ENCODE assay signal across 1 cellular context in the genomic region with DNA sequence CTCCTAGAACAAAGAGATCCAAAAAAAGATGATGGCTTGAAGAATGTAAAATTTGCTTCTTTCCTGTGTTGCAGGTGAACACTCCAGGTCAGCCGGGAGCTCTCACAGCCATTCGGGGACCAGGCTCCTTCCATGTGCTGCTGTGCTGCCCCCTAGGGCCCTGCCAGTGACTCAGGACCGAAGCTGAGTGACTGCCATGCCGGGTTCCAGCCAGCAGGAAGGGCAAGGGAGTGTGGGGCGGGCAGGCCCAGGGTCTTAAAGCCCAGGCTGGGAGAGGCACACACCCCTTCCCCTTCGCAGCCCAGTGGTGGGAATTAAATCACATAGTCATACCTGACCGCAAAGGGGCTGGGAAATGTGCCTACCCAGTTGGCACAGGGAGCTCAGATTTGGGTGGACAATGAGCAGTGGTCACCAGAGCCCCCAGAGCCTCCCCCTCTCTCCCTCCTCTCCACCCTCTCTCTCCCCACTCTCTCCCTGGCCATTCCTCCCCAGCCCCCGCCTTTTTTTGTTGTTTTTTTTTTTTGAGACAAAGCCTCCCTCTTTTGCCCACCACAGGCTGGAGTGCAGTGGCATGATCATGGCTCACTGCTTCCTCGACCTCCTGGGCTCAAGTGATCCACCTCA.
TF ChIP-seq lines count a peak whose summit lies in the region.

No MANE protein-coding gene starts in this region.

TF ChIP-seq in HepG2, 621 proteins besides CTCF, POLR2A, EP300 and RAD21 (continued from another document and continues in another):
- TF ChIP-seq, protein P1, sequence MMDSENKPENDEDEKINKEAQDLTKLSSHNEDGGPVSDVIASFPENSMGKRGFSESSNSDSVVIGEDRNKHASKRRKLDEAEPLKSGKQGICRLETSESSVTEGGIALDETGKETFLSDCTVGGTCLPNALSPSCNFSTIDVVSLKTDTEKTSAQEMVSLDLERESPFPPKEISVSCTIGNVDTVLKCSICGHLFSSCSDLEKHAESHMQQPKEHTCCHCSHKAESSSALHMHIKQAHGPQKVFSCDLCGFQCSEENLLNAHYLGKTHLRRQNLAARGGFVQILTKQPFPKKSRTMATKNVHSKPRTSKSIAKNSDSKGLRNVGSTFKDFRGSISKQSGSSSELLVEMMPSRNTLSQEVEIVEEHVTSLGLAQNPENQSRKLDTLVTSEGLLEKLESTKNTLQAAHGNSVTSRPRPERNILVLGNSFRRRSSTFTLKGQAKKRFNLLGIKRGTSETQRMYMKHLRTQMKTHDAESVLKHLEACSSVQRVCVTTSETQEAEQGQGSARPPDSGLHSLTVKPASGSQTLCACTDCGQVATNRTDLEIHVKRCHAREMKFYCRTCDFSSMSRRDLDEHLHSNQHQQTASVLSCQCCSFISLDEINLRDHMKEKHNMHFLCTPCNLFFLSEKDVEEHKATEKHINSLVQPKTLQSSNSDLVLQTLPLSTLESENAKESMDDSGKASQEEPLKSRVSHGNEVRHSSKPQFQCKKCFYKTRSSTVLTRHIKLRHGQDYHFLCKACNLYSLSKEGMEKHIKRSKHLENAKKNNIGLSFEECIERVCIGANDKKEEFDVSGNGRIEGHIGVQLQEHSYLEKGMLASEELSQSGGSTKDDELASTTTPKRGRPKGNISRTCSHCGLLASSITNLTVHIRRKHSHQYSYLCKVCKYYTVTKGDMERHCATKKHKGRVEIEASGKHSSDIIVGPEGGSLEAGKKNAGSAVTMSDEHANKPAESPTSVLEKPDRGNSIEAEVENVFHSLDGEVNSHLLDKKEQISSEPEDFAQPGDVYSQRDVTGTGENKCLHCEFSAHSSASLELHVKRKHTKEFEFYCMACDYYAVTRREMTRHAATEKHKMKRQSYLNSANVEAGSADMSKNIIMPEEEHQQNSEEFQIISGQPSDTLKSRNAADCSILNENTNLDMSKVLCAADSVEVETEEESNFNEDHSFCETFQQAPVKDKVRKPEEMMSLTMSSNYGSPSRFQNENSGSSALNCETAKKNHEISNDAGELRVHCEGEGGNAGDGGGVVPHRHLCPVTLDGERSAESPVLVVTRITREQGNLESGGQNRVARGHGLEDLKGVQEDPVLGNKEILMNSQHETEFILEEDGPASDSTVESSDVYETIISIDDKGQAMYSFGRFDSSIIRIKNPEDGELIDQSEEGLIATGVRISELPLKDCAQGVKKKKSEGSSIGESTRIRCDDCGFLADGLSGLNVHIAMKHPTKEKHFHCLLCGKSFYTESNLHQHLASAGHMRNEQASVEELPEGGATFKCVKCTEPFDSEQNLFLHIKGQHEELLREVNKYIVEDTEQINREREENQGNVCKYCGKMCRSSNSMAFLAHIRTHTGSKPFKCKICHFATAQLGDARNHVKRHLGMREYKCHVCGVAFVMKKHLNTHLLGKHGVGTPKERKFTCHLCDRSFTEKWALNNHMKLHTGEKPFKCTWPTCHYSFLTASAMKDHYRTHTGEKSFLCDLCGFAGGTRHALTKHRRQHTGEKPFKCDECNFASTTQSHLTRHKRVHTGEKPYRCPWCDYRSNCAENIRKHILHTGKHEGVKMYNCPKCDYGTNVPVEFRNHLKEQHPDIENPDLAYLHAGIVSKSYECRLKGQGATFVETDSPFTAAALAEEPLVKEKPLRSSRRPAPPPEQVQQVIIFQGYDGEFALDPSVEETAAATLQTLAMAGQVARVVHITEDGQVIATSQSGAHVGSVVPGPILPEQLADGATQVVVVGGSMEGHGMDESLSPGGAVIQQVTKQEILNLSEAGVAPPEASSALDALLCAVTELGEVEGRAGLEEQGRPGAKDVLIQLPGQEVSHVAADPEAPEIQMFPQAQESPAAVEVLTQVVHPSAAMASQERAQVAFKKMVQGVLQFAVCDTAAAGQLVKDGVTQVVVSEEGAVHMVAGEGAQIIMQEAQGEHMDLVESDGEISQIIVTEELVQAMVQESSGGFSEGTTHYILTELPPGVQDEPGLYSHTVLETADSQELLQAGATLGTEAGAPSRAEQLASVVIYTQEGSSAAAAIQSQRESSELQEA (CRISPR knock-in tag; IDR thresholded peaks at IDR 0.05; ENCODE audit: not compliant biosample characterization), result no peak
- TF ChIP-seq ZNF121 (CRISPR knock-in tag; IDR thresholded peaks at IDR 0.05) (0 out of 2 replicates have a peak, but pooled peaks have one; percentile 56), ZBTB21 (CRISPR knock-in tag; IDR thresholded peaks at IDR 0.05) (no peak), ZNF652 (CRISPR knock-in tag; IDR thresholded peaks at IDR 0.05; ENCODE audit: borderline replicate concordance, low read depth) (peak; percentile 43; the same call in 1 of the 2 replicates), ATRX (CRISPR knock-in tag; IDR thresholded peaks at IDR 0.05; ENCODE audit: borderline replicate concordance) (no peak), SMARCE1 (IDR thresholded peaks at IDR 0.05; ENCODE audit: borderline replicate concordance) (no peak), ZNF644 (CRISPR knock-in tag; IDR thresholded peaks at IDR 0.05; ENCODE audit: low read depth) (0 out of 2 replicates have a peak, but pooled peaks have one; percentile 38), ZNF136 (CRISPR knock-in tag; IDR thresholded peaks at IDR 0.05; ENCODE audit: low read depth) (peak; percentile 73; the same call in 1 of the 2 replicates), HNRNPL (IDR thresholded peaks at IDR 0.05; ENCODE audit: low read depth, low read length) (peak; percentile 94), CBX2 (IDR thresholded peaks at IDR 0.05; ENCODE audit: low read depth, low read length) (no peak), CBX2 (CRISPR knock-in tag; IDR thresholded peaks at IDR 0.05; ENCODE audit: low read depth) (no peak), SIX4 (CRISPR knock-in tag; IDR thresholded peaks at IDR 0.05) (no peak), MXD4 (CRISPR knock-in tag; IDR thresholded peaks at IDR 0.05) (peak; percentile 58; the same call in 1 of the 2 replicates), TCF7 (IDR thresholded peaks at IDR 0.05; ENCODE audit: low read depth) (no peak), RORA (CRISPR knock-in tag; IDR thresholded peaks at IDR 0.05) (no peak), ZNF234 (CRISPR knock-in tag; conservative IDR thresholded peaks at IDR 0.05) (no peak), MAFK (conservative IDR thresholded peaks at IDR 0.05 in 1 of 2, IDR thresholded peaks at IDR 0.05 in 1 of 2; ENCODE audit: low read length in 2 of 2) (no peak)
- TF ChIP-seq, protein P2, sequence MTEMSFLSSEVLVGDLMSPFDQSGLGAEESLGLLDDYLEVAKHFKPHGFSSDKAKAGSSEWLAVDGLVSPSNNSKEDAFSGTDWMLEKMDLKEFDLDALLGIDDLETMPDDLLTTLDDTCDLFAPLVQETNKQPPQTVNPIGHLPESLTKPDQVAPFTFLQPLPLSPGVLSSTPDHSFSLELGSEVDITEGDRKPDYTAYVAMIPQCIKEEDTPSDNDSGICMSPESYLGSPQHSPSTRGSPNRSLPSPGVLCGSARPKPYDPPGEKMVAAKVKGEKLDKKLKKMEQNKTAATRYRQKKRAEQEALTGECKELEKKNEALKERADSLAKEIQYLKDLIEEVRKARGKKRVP (CRISPR knock-in tag; IDR thresholded peaks at IDR 0.05), result no peak
- TF ChIP-seq, protein P3, sequence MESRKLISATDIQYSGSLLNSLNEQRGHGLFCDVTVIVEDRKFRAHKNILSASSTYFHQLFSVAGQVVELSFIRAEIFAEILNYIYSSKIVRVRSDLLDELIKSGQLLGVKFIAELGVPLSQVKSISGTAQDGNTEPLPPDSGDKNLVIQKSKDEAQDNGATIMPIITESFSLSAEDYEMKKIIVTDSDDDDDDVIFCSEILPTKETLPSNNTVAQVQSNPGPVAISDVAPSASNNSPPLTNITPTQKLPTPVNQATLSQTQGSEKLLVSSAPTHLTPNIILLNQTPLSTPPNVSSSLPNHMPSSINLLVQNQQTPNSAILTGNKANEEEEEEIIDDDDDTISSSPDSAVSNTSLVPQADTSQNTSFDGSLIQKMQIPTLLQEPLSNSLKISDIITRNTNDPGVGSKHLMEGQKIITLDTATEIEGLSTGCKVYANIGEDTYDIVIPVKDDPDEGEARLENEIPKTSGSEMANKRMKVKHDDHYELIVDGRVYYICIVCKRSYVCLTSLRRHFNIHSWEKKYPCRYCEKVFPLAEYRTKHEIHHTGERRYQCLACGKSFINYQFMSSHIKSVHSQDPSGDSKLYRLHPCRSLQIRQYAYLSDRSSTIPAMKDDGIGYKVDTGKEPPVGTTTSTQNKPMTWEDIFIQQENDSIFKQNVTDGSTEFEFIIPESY (CRISPR knock-in tag; IDR thresholded peaks at IDR 0.05), result peak; percentile 90
- TF ChIP-seq, protein P4, sequence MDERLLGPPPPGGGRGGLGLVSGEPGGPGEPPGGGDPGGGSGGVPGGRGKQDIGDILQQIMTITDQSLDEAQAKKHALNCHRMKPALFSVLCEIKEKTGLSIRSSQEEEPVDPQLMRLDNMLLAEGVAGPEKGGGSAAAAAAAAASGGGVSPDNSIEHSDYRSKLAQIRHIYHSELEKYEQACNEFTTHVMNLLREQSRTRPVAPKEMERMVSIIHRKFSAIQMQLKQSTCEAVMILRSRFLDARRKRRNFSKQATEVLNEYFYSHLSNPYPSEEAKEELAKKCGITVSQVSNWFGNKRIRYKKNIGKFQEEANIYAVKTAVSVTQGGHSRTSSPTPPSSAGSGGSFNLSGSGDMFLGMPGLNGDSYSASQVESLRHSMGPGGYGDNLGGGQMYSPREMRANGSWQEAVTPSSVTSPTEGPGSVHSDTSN (CRISPR knock-in tag; IDR thresholded peaks at IDR 0.05), result no peak; the same call in 1 of the 2 replicates
- TF ChIP-seq, protein P5, sequence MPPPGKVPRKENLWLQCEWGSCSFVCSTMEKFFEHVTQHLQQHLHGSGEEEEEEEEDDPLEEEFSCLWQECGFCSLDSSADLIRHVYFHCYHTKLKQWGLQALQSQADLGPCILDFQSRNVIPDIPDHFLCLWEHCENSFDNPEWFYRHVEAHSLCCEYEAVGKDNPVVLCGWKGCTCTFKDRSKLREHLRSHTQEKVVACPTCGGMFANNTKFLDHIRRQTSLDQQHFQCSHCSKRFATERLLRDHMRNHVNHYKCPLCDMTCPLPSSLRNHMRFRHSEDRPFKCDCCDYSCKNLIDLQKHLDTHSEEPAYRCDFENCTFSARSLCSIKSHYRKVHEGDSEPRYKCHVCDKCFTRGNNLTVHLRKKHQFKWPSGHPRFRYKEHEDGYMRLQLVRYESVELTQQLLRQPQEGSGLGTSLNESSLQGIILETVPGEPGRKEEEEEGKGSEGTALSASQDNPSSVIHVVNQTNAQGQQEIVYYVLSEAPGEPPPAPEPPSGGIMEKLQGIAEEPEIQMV (CRISPR knock-in tag; IDR thresholded peaks at IDR 0.05; ENCODE audit: low read depth), result no peak
- TF ChIP-seq, protein P6, sequence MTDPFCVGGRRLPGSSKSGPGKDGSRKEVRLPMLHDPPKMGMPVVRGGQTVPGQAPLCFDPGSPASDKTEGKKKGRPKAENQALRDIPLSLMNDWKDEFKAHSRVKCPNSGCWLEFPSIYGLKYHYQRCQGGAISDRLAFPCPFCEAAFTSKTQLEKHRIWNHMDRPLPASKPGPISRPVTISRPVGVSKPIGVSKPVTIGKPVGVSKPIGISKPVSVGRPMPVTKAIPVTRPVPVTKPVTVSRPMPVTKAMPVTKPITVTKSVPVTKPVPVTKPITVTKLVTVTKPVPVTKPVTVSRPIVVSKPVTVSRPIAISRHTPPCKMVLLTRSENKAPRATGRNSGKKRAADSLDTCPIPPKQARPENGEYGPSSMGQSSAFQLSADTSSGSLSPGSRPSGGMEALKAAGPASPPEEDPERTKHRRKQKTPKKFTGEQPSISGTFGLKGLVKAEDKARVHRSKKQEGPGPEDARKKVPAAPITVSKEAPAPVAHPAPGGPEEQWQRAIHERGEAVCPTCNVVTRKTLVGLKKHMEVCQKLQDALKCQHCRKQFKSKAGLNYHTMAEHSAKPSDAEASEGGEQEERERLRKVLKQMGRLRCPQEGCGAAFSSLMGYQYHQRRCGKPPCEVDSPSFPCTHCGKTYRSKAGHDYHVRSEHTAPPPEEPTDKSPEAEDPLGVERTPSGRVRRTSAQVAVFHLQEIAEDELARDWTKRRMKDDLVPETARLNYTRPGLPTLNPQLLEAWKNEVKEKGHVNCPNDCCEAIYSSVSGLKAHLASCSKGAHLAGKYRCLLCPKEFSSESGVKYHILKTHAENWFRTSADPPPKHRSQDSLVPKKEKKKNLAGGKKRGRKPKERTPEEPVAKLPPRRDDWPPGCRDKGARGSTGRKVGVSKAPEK (CRISPR knock-in tag; IDR thresholded peaks at IDR 0.05; ENCODE audit: borderline replicate concordance), result no peak
- TF ChIP-seq, protein P7, sequence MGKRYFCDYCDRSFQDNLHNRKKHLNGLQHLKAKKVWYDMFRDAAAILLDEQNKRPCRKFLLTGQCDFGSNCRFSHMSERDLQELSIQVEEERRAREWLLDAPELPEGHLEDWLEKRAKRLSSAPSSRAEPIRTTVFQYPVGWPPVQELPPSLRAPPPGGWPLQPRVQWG (CRISPR knock-in tag; IDR thresholded peaks at IDR 0.05; ENCODE audit: borderline replicate concordance, low read depth), result no peak
- TF ChIP-seq, protein P8, sequence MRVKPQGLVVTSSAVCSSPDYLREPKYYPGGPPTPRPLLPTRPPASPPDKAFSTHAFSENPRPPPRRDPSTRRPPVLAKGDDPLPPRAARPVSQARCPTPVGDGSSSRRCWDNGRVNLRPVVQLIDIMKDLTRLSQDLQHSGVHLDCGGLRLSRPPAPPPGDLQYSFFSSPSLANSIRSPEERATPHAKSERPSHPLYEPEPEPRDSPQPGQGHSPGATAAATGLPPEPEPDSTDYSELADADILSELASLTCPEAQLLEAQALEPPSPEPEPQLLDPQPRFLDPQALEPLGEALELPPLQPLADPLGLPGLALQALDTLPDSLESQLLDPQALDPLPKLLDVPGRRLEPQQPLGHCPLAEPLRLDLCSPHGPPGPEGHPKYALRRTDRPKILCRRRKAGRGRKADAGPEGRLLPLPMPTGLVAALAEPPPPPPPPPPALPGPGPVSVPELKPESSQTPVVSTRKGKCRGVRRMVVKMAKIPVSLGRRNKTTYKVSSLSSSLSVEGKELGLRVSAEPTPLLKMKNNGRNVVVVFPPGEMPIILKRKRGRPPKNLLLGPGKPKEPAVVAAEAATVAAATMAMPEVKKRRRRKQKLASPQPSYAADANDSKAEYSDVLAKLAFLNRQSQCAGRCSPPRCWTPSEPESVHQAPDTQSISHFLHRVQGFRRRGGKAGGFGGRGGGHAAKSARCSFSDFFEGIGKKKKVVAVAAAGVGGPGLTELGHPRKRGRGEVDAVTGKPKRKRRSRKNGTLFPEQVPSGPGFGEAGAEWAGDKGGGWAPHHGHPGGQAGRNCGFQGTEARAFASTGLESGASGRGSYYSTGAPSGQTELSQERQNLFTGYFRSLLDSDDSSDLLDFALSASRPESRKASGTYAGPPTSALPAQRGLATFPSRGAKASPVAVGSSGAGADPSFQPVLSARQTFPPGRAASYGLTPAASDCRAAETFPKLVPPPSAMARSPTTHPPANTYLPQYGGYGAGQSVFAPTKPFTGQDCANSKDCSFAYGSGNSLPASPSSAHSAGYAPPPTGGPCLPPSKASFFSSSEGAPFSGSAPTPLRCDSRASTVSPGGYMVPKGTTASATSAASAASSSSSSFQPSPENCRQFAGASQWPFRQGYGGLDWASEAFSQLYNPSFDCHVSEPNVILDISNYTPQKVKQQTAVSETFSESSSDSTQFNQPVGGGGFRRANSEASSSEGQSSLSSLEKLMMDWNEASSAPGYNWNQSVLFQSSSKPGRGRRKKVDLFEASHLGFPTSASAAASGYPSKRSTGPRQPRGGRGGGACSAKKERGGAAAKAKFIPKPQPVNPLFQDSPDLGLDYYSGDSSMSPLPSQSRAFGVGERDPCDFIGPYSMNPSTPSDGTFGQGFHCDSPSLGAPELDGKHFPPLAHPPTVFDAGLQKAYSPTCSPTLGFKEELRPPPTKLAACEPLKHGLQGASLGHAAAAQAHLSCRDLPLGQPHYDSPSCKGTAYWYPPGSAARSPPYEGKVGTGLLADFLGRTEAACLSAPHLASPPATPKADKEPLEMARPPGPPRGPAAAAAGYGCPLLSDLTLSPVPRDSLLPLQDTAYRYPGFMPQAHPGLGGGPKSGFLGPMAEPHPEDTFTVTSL (CRISPR knock-in tag; IDR thresholded peaks at IDR 0.05; ENCODE audit: borderline replicate concordance), result no peak
